Comparison of ENCODE assay signal across 25 cellular contexts in the genomic region with DNA sequence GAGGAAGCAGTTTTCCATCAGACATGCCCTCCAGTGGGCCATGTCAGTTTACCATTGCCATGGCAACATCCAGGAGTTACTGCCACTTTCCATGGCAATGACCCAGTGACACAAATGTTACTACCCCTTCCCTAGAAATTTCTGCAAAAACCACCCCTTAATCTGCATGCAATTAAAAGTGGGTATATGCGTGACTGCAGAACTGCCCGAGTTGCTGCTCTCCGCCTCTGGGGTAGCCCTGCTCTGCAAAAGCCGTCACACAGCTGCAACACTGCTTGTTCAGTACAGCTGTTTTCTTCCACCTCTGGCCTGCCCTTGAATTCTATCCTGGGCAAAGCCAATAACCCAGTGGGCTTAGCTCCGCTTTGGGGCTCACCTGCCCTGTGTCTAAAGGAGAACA.
"Had no signal": no experiment of that assay in that cellular context is flagged by ENCODE, and none has a peak within 500 bp of the region (broad histone marks: within the 10 kb centered on the region; RNA-seq: fewer than 3 reads in every experiment).

No MANE protein-coding gene starts in this region.

- H3K4me2 ChIP-seq: SK-N-SH had no signal

- H3K4me3 Mint-ChIP-seq: activated naive CD8-positive, alpha-beta T cell treated with anti-CD3 and anti-CD28 coated beads, Interleukin-2, amount 50 U/mL, for 24 hours had no signal

- H3K36me3 Mint-ChIP-seq: activated naive CD4-positive, alpha-beta T cell treated with anti-CD3 and anti-CD28 coated beads, Interleukin-2, amount 50 U/mL, for 72 hours had no signal

- H3K4me1 Mint-ChIP-seq: activated naive CD8-positive, alpha-beta T cell treated with anti-CD3 and anti-CD28 coated beads, Interleukin-2, amount 50 U/mL, for 24 hours had no signal

- ATAC-seq: activated naive CD4-positive, alpha-beta T cell treated with anti-CD3 and anti-CD28 coated beads, Interleukin-2, amount 50 U/mL, for 72 hours; activated naive CD8-positive, alpha-beta T cell treated with anti-CD3 and anti-CD28 coated beads, Interleukin-2, amount 50 U/mL, for 24 hours; body of pancreas had no signal

- H3K36me3 ChIP-seq: ascending aorta, SJCRH30 had no signal

- DNase-seq: activated CD4-positive, CD25-positive, alpha-beta regulatory T cell; activated naive CD4-positive, alpha-beta T cell treated with Interleukin-2 at 50 U/mL for 16 hours; activated naive CD8-positive, alpha-beta T cell treated with anti-CD3 and anti-CD28 coated beads, Interleukin-2, amount 50 U/mL, for 24 hours; activated T-cell treated with anti-CD3 and anti-CD28 coated beads, Interleukin-2, amount 50 U/mL, for 1 hour; amniotic stem cell; body of pancreas; central memory CD4-positive, alpha-beta T cell; IMR-90; KG1; NCI-H1092; NCI-H1417; NCI-H2029; NCI-H2107; NCI-H2171 treated with DMSO at 0.1 percent for 48 hours; NCI-H226; NCI-H510A; NCI-H526 treated with DMSO at 0.1 percent for 48 hours; NCI-H82; SJCRH30; SK-N-SH; T-helper 1 cell had no signal

- H3K4me1 ChIP-seq: ascending aorta, body of pancreas, SJCRH30 had no signal

- H3K9me3 Mint-ChIP-seq: activated naive CD4-positive, alpha-beta T cell treated with anti-CD3 and anti-CD28 coated beads, Interleukin-2, amount 50 U/mL, for 72 hours had no signal

- H3K9ac ChIP-seq: SK-N-SH had no signal

- H3K27me3 ChIP-seq: ascending aorta, body of pancreas, SJCRH30 had no signal

- H3K9me3 ChIP-seq: ascending aorta, body of pancreas, SK-N-SH had no signal

- H3K4me3 ChIP-seq: ascending aorta, body of pancreas, SJCRH30 had no signal

- H3K27ac Mint-ChIP-seq: activated naive CD4-positive, alpha-beta T cell treated with anti-CD3 and anti-CD28 coated beads, Interleukin-2, amount 50 U/mL, for 72 hours; activated naive CD8-positive, alpha-beta T cell treated with anti-CD3 and anti-CD28 coated beads, Interleukin-2, amount 50 U/mL, for 24 hours had no signal

- H3K27ac ChIP-seq: ascending aorta, body of pancreas, SJCRH30, VCaP had no signal

- FAIRE-seq: bronchial epithelial cell had no signal
